Comparison of ENCODE assay signal across 19 cellular contexts in genomic region chr19:10737680-10738079, GRCh38. TPM values are rescaled to one million over a fixed set of nuclear protein-coding genes. Genes with fewer than 3 reads are reported as not detected.
A peak's percentile ranks its signal among the peaks of the same experiment; 100 is the strongest.
DNase-seq lines count a peak whose midpoint lies in the region; ATAC-seq and TF ChIP-seq lines count a peak whose summit lies in the region.
"Had no signal": no experiment of that assay in that cellular context is flagged by ENCODE, and none has a peak within 500 bp of the region (broad histone marks: within the 10 kb centered on the region; RNA-seq: fewer than 3 reads in every experiment).

No MANE protein-coding gene starts in this region.

- peaks cover 23% of the 10 kb centered on the region for H3K36me3 Mint-ChIP-seq in CD8-positive, alpha-beta T cell
- peaks cover 17% of the 10 kb centered on the region for H3K36me3 Mint-ChIP-seq in stimulated activated memory B cell treated with anti-CD40 and anti-IgM and Interleukin-4, amounts not matched to agents 10 μg/mL and 1 μg/mL and 100 μg/mL, for 72 hours

- no peak for TF ChIP-seq EP300 in sigmoid colon (IDR thresholded peaks at IDR 0.05)

- H3K4me3 Mint-ChIP-seq in CD8-positive, alpha-beta T cell: no peak overlapping the region
- H3K4me3 Mint-ChIP-seq in stimulated activated memory B cell treated with anti-CD40 and anti-IgM and Interleukin-4, amounts not matched to agents 10 μg/mL and 1 μg/mL and 100 μg/mL, for 72 hours: peak overlapping the region; percentile 56

- H3F3A ChIP-seq in PC-9 (ENCODE audit: insufficient read depth, low read depth): peaks cover 22% of the 10 kb centered on the region; the same call in 1 of the 2 replicates

- H3K9me2 ChIP-seq in OCI-LY7 (ENCODE audit: insufficient read depth, low read length) (no peaks in the 10 kb centered on the region), PC-9 (ENCODE audit: insufficient read depth) (no peaks in the 10 kb centered on the region)

- 82 to 84% methylated on average over 8 of the region's 8 CpGs for WGBS in sigmoid colon, 2 donors

- no peak overlapping the region for H3K27ac ChIP-seq in CD8-positive, alpha-beta T cell (ENCODE audit: low read depth, low read length)
- H3K27ac ChIP-seq in OCI-LY7 (ENCODE audit: low read depth, low read length, poor library complexity, severe bottlenecking) (peak overlapping the region; percentile 15), sigmoid colon (peak overlapping the region in 1 of 4 donors; percentile 31), PC-9 (no peak overlapping the region)

- intact Hi-C loops in CD8-positive, alpha-beta T cell (cut with DNase I, micrococcal nuclease): no loop called here
- intact Hi-C loops in OCI-LY7 (cut with micrococcal nuclease; ENCODE audit: unreplicated experiment) (no loop called here), sigmoid colon (cut with DNase I) (no loop called here), PC-9 (cut with micrococcal nuclease; ENCODE audit: unreplicated experiment) (no loop called here)

- DNase-seq in CD8-positive, alpha-beta T cell: no peak
- DNase-seq in OCI-LY7 (ENCODE audit: low spot score) (peak; percentile 18), left lobe of liver (ENCODE audit: low spot score) (no peak), sigmoid colon (no peak), PC-9 (no peak)
- DNase-seq: activated effector memory CD4-positive, alpha-beta T cell treated with anti-CD3 and anti-CD28 coated beads, Interleukin-2, amount 50 U/mL, for 16 hours; aorta; cortex of kidney; EL; MG63; mucosa of descending colon; NCI-H2029; NCI-H526; stimulated activated naive CD4-positive, alpha-beta T cell treated with Interleukin-2 at 50 U/mL for 16 hours had no signal

- no peak for ATAC-seq in CD8-positive, alpha-beta T cell
- ATAC-seq in left lobe of liver (peak; percentile 10), GM21786 (IDR thresholded peaks at IDR 0.05; ENCODE audit: unreplicated experiment) (no peak)
- ATAC-seq in stimulated activated memory B cell treated with anti-CD40 and anti-IgM and Interleukin-4, amounts not matched to agents 10 μg/mL and 1 μg/mL and 100 μg/mL, for 72 hours: peak; percentile 62
- ATAC-seq: SK-N-SH treated with all-trans-retinoic acid at 6 μM for 48 hours had no signal

- peaks cover 3% of the 10 kb centered on the region for H3K9me3 Mint-ChIP-seq in CD8-positive, alpha-beta T cell
- H3K9me3 Mint-ChIP-seq in stimulated activated memory B cell treated with anti-CD40 and anti-IgM and Interleukin-4, amounts not matched to agents 10 μg/mL and 1 μg/mL and 100 μg/mL, for 72 hours: peaks cover 3% of the 10 kb centered on the region

- peaks cover 3% of the 10 kb centered on the region; the same call in 1 of the 2 replicates for H4K20me1 ChIP-seq in OCI-LY7 (ENCODE audit: insufficient read depth, low read length)
- H4K20me1 ChIP-seq in PC-9 (ENCODE audit: insufficient read depth): peaks cover 30% of the 10 kb centered on the region

- H3K27me3 ChIP-seq in CD8-positive, alpha-beta T cell (ENCODE audit: insufficient read depth, low read length): no peaks in the 10 kb centered on the region
- H3K27me3 ChIP-seq in sigmoid colon (no peaks in the 10 kb centered on the region), PC-9 (ENCODE audit: insufficient read depth, low read depth) (no peaks in the 10 kb centered on the region)
- H3K27me3 ChIP-seq: MG63 had no signal

- H3K27ac Mint-ChIP-seq in CD8-positive, alpha-beta T cell: peak overlapping the region; percentile 71
- peak overlapping the region; percentile 95 for H3K27ac Mint-ChIP-seq in stimulated activated memory B cell treated with anti-CD40 and anti-IgM and Interleukin-4, amounts not matched to agents 10 μg/mL and 1 μg/mL and 100 μg/mL, for 72 hours

- H2AFZ ChIP-seq in OCI-LY7 (ENCODE audit: low read length) (no peak overlapping the region), PC-9 (no peak overlapping the region)

- peaks cover 50% of the 10 kb centered on the region for H3K4me1 Mint-ChIP-seq in CD8-positive, alpha-beta T cell (ENCODE audit: low read depth)
- peaks cover 60% of the 10 kb centered on the region for H3K4me1 Mint-ChIP-seq in stimulated activated memory B cell treated with anti-CD40 and anti-IgM and Interleukin-4, amounts not matched to agents 10 μg/mL and 1 μg/mL and 100 μg/mL, for 72 hours

- BruUV-seq in OCI-LY7 (replicated peaks; lab: Mats Ljungman, UMichigan) (no TSS peak), PC-9 (replicated peaks; lab: Mats Ljungman, UMichigan) (no TSS peak)

- TF ChIP-seq CTCF in CD8-positive, alpha-beta T cell (IDR thresholded peaks at IDR 0.05): no peak
- no peak for TF ChIP-seq CTCF in OCI-LY7 (conservative IDR thresholded peaks at IDR 0.05; ENCODE audit: low read length)
- TF ChIP-seq CTCF in sigmoid colon (IDR thresholded peaks at IDR 0.05): no peak
- TF ChIP-seq CTCF in PC-9 (conservative IDR thresholded peaks at IDR 0.05): no peak

- POLR2A ChIA-PET in CD8-positive, alpha-beta T cell (lab: Charles Lee): interaction anchor here (0.7 kb wide), 1 partner anchor 84 kb away, joined by 3 read pairs; no protein-coding TSS in a partner anchor
- POLR2A ChIA-PET in OCI-LY7 (lab: Charles Lee) (no interaction called here), PC-9 (lab: Charles Lee; ENCODE audit: unreplicated experiment) (no interaction called here)

- H3K27me3 Mint-ChIP-seq in CD8-positive, alpha-beta T cell (ENCODE audit: low read depth): no peaks in the 10 kb centered on the region
- no peaks in the 10 kb centered on the region for H3K27me3 Mint-ChIP-seq in stimulated activated memory B cell treated with anti-CD40 and anti-IgM and Interleukin-4, amounts not matched to agents 10 μg/mL and 1 μg/mL and 100 μg/mL, for 72 hours

- no peak for TF ChIP-seq POLR2A in sigmoid colon (IDR thresholded peaks at IDR 0.05)

- peaks cover 5% of the 10 kb centered on the region for H3K4me1 ChIP-seq in CD8-positive, alpha-beta T cell (ENCODE audit: insufficient read depth, low read length)
- H3K4me1 ChIP-seq in OCI-LY7 (ENCODE audit: insufficient read depth, low read length, poor library complexity, severe bottlenecking) (peaks cover 41% of the 10 kb centered on the region), sigmoid colon (peaks cover 0 to 20% (median 3%) of the 10 kb centered on the region in 4 donors), PC-9 (replicated peaks; ENCODE audit: insufficient read depth) (no peaks in the 10 kb centered on the region)

- H3K4me3 ChIP-seq in CD8-positive, alpha-beta T cell (ENCODE audit: low read depth, low read length): no peak overlapping the region
- H3K4me3 ChIP-seq in OCI-LY7 (ENCODE audit: low read depth, low read length, poor library complexity, severe bottlenecking) (no peak overlapping the region), sigmoid colon (no peak overlapping the region), PC-9 (no peak overlapping the region)
- H3K4me3 ChIP-seq: HAP-1, MG63, mucosa of descending colon, smooth muscle cell had no signal

- H3K4me2 ChIP-seq in OCI-LY7 (ENCODE audit: low read length) (no peak overlapping the region), PC-9 (no peak overlapping the region)
- H3K4me2 ChIP-seq: smooth muscle cell had no signal

- no peaks in the 10 kb centered on the region for H3K9me3 ChIP-seq in CD8-positive, alpha-beta T cell (ENCODE audit: low read length)
- H3K9me3 ChIP-seq in OCI-LY7 (ENCODE audit: low read length): no peaks in the 10 kb centered on the region
- no peaks in the 10 kb centered on the region for H3K9me3 ChIP-seq in sigmoid colon
- H3K9me3 ChIP-seq in PC-9 (ENCODE audit: insufficient read depth, low read depth): no peaks in the 10 kb centered on the region; the same call in 1 of the 2 replicates
- H3K9me3 ChIP-seq: mucosa of descending colon had no signal

- peaks cover 95% of the 10 kb centered on the region for H3K79me2 ChIP-seq in OCI-LY7 (ENCODE audit: insufficient read depth, low read depth, low read length)
- H3K79me2 ChIP-seq in PC-9 (ENCODE audit: low read depth): peaks cover 80% of the 10 kb centered on the region

- CTCF ChIA-PET in CD8-positive, alpha-beta T cell (lab: Charles Lee): no interaction called here
- CTCF ChIA-PET in OCI-LY7 (lab: Charles Lee; ENCODE audit: unreplicated experiment) (no interaction called here), PC-9 (lab: Charles Lee) (no interaction called here)

- H3K36me3 ChIP-seq in CD8-positive, alpha-beta T cell (ENCODE audit: insufficient read depth, low read length): no peaks in the 10 kb centered on the region
- H3K36me3 ChIP-seq in OCI-LY7 (ENCODE audit: insufficient read depth, low read length) (peaks cover 25% of the 10 kb centered on the region), sigmoid colon (no peaks in the 10 kb centered on the region), PC-9 (ENCODE audit: low read depth) (no peaks in the 10 kb centered on the region)
- H3K36me3 ChIP-seq: HAP-1 had no signal

RNA-seq across cellular contexts. Expression of gene DNM2, which starts 19.8 kb away (rescaled TPM):
- 100 to 1,000 TPM; 309 to 337 TPM for total RNA-seq in CD8-positive, alpha-beta T cell
- 108 and 139 TPM in 2 replicates for total RNA-seq in OCI-LY7 (2014; rRNA removed; shearing (Covaris generic))
- total RNA-seq in OCI-LY7 (2022): 165 and 180 TPM in 2 replicates
- 64.8 TPM for total RNA-seq in left lobe of liver
- total RNA-seq in sigmoid colon: 10 to 100 TPM; 53.2 to 96.7 (median 64.1) TPM
- polyA plus RNA-seq in sigmoid colon: 100 to 1,000 TPM; 152 to 326 (median 222) TPM
- total RNA-seq in PC-9 (2021): 169 and 188 TPM in 2 replicates

RNA-seq across cellular contexts. Expression of gene QTRT1, which starts 36.4 kb away (rescaled TPM):
- total RNA-seq in CD8-positive, alpha-beta T cell: 10 to 100 TPM; 47.3 to 52.1 TPM
- 30.8 and 39.8 TPM in 2 replicates for total RNA-seq in OCI-LY7 (2014; rRNA removed; shearing (Covaris generic))
- total RNA-seq in OCI-LY7 (2022) (42.5 and 59.7 TPM in 2 replicates), left lobe of liver (33.2 TPM), sigmoid colon (10 to 100 TPM; 21.7 to 34.2 (median 29.7) TPM), PC-9 (2021) (31.9 and 41.0 TPM in 2 replicates)
- polyA plus RNA-seq in sigmoid colon: 10 to 100 TPM; 64.9 to 93.6 (median 69.8) TPM

Comparison
In these comparisons a context has a peak if more than half of its experiments do, and no peak if none do; other contexts are left out.
1. ATAC-seq: peak in left lobe of liver (single experiment) and stimulated activated memory B cell treated with anti-CD40 and anti-IgM and Interleukin-4, amounts not matched to agents 10 μg/mL and 1 μg/mL and 100 μg/mL, for 72 hours (single experiment); none in CD8-positive, alpha-beta T cell (single experiment) and GM21786 (single experiment).